ENCODE assay signal across 13 cellular contexts in the genomic region with DNA sequence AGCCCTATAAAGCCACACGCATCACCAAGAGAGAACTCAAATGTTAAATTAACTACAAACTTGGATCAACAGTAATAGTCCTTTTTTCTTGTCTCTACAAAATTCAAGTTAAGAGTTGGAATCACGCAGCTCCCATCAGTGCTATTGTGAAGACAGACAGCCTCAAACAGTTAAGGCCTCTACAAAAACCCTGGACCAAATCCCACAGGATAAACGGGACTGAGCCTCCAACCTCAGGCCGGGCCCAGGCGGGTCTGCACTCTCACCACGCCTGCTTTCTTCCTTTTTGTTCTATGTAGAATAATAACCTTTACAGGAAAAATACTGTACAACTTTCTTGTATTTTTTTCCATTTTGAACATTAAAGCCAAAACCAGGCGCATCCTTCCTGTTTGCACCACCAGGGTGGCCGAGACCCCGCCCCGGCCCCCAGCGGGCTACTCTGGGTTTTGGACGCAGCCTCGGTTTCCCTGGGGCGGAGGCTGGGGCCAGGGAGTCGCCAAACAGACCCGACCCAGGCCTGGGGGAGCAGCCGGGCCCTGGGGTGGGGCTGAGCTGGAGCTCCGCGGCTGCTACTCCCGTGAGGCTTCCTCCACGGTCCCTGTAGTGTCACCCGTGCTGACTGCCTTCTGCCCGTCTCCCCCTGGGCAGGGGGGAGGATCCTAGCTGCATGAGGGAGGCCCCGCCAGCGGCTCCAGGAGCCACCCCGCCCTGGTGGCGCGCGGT.
DNase-seq lines count a peak whose midpoint lies in the region; ATAC-seq and TF ChIP-seq lines count a peak whose summit lies in the region.
"Had no signal": no experiment of that assay in that cellular context is flagged by ENCODE, and none has a peak within 500 bp of the region (broad histone marks: within the 10 kb centered on the region; RNA-seq: fewer than 3 reads in every experiment).

No MANE protein-coding gene starts in this region.

- 59 to 65% (median 61%) methylated on average over 23 to 29 of the region's 29 CpGs for WGBS in heart left ventricle, 4 donors
- WGBS in mesodermal cell (ENCODE audit: insufficient coverage in 2 of 2), 2 experiments: 51 to 54% methylated on average over 17 to 20 of the region's 29 CpGs
- WGBS in lower leg skin, 2 donors: 45% methylated on average over 29 of the region's 29 CpGs

- H3K27ac Mint-ChIP-seq in type B pancreatic cell (peak overlapping the region; percentile 69), mesothelial cell of epicardium (no peak overlapping the region)

- intact Hi-C loops in heart left ventricle (cut with DNase I): loop anchor here in 2 of 10 donors (10.0 kb wide), 2 partner anchors 103 to 123 kb away; no protein-coding TSS in a partner anchor
- intact Hi-C loops in left cardiac atrium (cut with DNase I): no loop called here
- intact Hi-C loops in lower leg skin (cut with DNase I; ENCODE audit: low total_unique reads): no loop called here

- H3K4me3 Mint-ChIP-seq in type B pancreatic cell (peak overlapping the region; percentile 54), mesothelial cell of epicardium (no peak overlapping the region)

- no peak for ATAC-seq in heart left ventricle
- ATAC-seq in left cardiac atrium: no peak

- H3K36me3 Mint-ChIP-seq in type B pancreatic cell: no peaks in the 10 kb centered on the region
- H3K36me3 Mint-ChIP-seq in mesothelial cell of epicardium: no peaks in the 10 kb centered on the region

- H3K9me3 Mint-ChIP-seq in type B pancreatic cell (no peaks in the 10 kb centered on the region), mesothelial cell of epicardium (no peaks in the 10 kb centered on the region)

- H3K4me3 ChIP-seq in heart left ventricle (peak overlapping the region in 10 of 12 donors; percentile 15 to 54 (median 39)), brain microvascular endothelial cell (ENCODE audit: low read depth, low read length) (no peak overlapping the region), mesodermal cell (ENCODE audit: extremely low read depth, insufficient read depth, low read length, poor library complexity, severe bottlenecking) (peak overlapping the region; percentile 36), lower leg skin (ENCODE audit: low read depth, poor library complexity, severe bottlenecking) (no peak overlapping the region)

- H3K4me1 ChIP-seq in heart left ventricle: peaks cover 0 to 43% (median 24%) of the 10 kb centered on the region in 12 donors
- no peaks in the 10 kb centered on the region for H3K4me1 ChIP-seq in mesodermal cell (ENCODE audit: control insufficient read depth, insufficient read depth, low read length, poor library complexity, severe bottlenecking)

- H3K4me1 Mint-ChIP-seq in type B pancreatic cell (ENCODE audit: unreplicated experiment) (peaks cover 9% of the 10 kb centered on the region), mesothelial cell of epicardium (peaks cover 14% of the 10 kb centered on the region)

- in situ Hi-C loops in brain microvascular endothelial cell (cut with HindIII; ENCODE audit: low pct_ligation_motif_present, low sequenced_read_pairs): no loop called here

- peaks cover 0 to 33% (median 5%) of the 10 kb centered on the region in 9 donors for H3K36me3 ChIP-seq in heart left ventricle
- no peaks in the 10 kb centered on the region for H3K36me3 ChIP-seq in brain microvascular endothelial cell (replicated peaks)
- H3K36me3 ChIP-seq in mesodermal cell (ENCODE audit: control insufficient read depth, insufficient read depth, low read length): no peaks in the 10 kb centered on the region

- DNase-seq in heart left ventricle: no peak
- no peak for DNase-seq in left cardiac atrium
- no peak for DNase-seq in brain microvascular endothelial cell
- no peak for DNase-seq in type B pancreatic cell (ENCODE audit: extremely low spot score, unreplicated experiment)
- no peak for DNase-seq in MV-4-11 (lab: John Stamatoyannopoulos, UW)
- DNase-seq in mesothelial cell of epicardium (ENCODE audit: low spot score in 2 of 2, unreplicated experiment in 2 of 2): no peak
- DNase-seq in lower leg skin (ENCODE audit: low spot score in 2 of 2): no peak
- DNase-seq: GOT3; KG1; OCI-M1; stimulated activated CD4-positive, alpha-beta T cell treated with anti-CD3 and anti-CD28 coated beads, Interleukin-1b, Interleukin-23, amount 100 ng/mL, for 48 hours; stimulated activated naive CD4-positive, alpha-beta T cell treated with Interleukin-2 at 50 U/mL for 16 hours had no signal

- H3K27me3 ChIP-seq in heart left ventricle (peaks cover 0 to 7% (median 0%) of the 10 kb centered on the region in 9 donors), brain microvascular endothelial cell (replicated peaks) (peaks cover 13% of the 10 kb centered on the region)

- TF ChIP-seq POLR2A in heart left ventricle (IDR thresholded peaks at IDR 0.05): no peak
- TF ChIP-seq POLR2A in lower leg skin (IDR thresholded peaks at IDR 0.05): no peak

- H3K27ac ChIP-seq in heart left ventricle: peak overlapping the region in 4 of 12 donors; percentile 33 to 80 (median 36)
- no peak overlapping the region for H3K27ac ChIP-seq in brain microvascular endothelial cell
- H3K27ac ChIP-seq in mesodermal cell (ENCODE audit: low read depth, low read length, severe bottlenecking): no peak overlapping the region

- H3K27me3 Mint-ChIP-seq in type B pancreatic cell: peaks cover 6% of the 10 kb centered on the region
- H3K27me3 Mint-ChIP-seq in mesothelial cell of epicardium (ENCODE audit: low read depth): peaks cover 27% of the 10 kb centered on the region

- H3K9me3 ChIP-seq in heart left ventricle (no peaks in the 10 kb centered on the region), mesodermal cell (ENCODE audit: control insufficient read depth, low read length) (no peaks in the 10 kb centered on the region)

- no peak for TF ChIP-seq CTCF in heart left ventricle (IDR thresholded peaks at IDR 0.05)
- TF ChIP-seq CTCF in brain microvascular endothelial cell (IDR thresholded peaks at IDR 0.05; ENCODE audit: low read depth, low read length, missing control alignments): peak; percentile 7
- peak; percentile 52 for TF ChIP-seq CTCF in type B pancreatic cell (conservative IDR thresholded peaks at IDR 0.05)
- TF ChIP-seq CTCF in mesothelial cell of epicardium (IDR thresholded peaks at IDR 0.05; ENCODE audit: unreplicated experiment): no peak
- no peak for TF ChIP-seq CTCF in lower leg skin (IDR thresholded peaks at IDR 0.05)

Comparison
In these comparisons a context has a peak if more than half of its experiments do, and no peak if none do; other contexts are left out.
1. H3K4me3 ChIP-seq: peak in heart left ventricle (10 of 12) and mesodermal cell (single experiment); none in brain microvascular endothelial cell (single experiment) and lower leg skin (single experiment).
2. CTCF ChIP-seq: peak in brain microvascular endothelial cell (single experiment) and type B pancreatic cell (single experiment); none in heart left ventricle (0 of 12), mesothelial cell of epicardium (single experiment) and lower leg skin (0 of 3).